ENCODE assay signal across 20 cellular contexts in the genomic region with DNA sequence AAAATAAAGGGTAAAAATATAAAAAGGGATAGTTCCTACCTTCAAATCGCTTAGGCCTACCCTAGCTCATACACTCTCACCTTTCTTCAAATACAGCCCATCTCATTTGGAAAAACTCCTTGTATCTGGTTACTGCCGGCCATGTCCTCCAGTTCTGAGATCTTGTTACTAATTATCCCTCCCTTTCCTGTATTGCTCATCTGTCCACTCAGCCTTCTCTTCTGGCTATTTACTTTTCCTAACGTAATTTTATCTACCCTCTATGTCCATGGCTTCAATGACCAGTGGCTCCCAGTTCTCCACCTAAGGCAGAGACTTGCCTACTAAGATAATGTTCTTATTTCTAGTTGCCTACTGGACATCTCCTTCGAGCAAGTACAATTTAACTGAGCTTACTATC.
A peak's percentile ranks its signal among the peaks of the same experiment; 100 is the strongest.
DNase-seq lines count a peak whose midpoint lies in the region; TF ChIP-seq lines count a peak whose summit lies in the region.
"Had no signal": no experiment of that assay in that cellular context is flagged by ENCODE, and none has a peak within 500 bp of the region (broad histone marks: within the 10 kb centered on the region; RNA-seq: fewer than 3 reads in every experiment).

No MANE protein-coding gene starts in this region.

- TF ChIP-seq CTCF in PC-9 (conservative IDR thresholded peaks at IDR 0.05), result no peak
- no peak for TF ChIP-seq CTCF in Calu3 (IDR thresholded peaks at IDR 0.05; ENCODE audit: unreplicated experiment)

- no peaks in the 10 kb centered on the region for H3K36me3 ChIP-seq in PC-9 (ENCODE audit: low read depth)
- H3K36me3 ChIP-seq: MG63, SJSA1 had no signal

- no peaks in the 10 kb centered on the region for H3K4me1 Mint-ChIP-seq in Calu3 (ENCODE audit: low read depth, unreplicated experiment)
- H3K4me1 Mint-ChIP-seq: H9 had no signal

- no peaks in the 10 kb centered on the region for H3K27me3 ChIP-seq in PC-9 (ENCODE audit: insufficient read depth, low read depth)
- H3K27me3 ChIP-seq: MG63, SJSA1 had no signal

- no peaks in the 10 kb centered on the region for H3K27me3 Mint-ChIP-seq in Calu3 (ENCODE audit: unreplicated experiment)

- H3K4me3 ChIP-seq in PC-9, result no peak overlapping the region
- H3K4me3 ChIP-seq: MG63, SJSA1 had no signal

- no peaks in the 10 kb centered on the region for H3F3A ChIP-seq in PC-9 (ENCODE audit: insufficient read depth, low read depth)

- no peaks in the 10 kb centered on the region for H3K9me3 Mint-ChIP-seq in Calu3 (ENCODE audit: low read depth, unreplicated experiment)

- no peak overlapping the region for H3K27ac ChIP-seq in PC-9
- H3K27ac ChIP-seq: SJSA1 had no signal

- H4K20me1 ChIP-seq in PC-9 (ENCODE audit: insufficient read depth), result no peaks in the 10 kb centered on the region

- no peak overlapping the region for H3K4me2 ChIP-seq in PC-9

- no peaks in the 10 kb centered on the region for H3K9me2 ChIP-seq in PC-9 (ENCODE audit: insufficient read depth)

- POLR2A ChIA-PET in PC-9 (lab: Charles Lee; ENCODE audit: unreplicated experiment), result no interaction called here

- no peaks in the 10 kb centered on the region for H3K4me1 ChIP-seq in PC-9 (replicated peaks; ENCODE audit: insufficient read depth)
- H3K4me1 ChIP-seq: Caco-2, SJSA1 had no signal

- H3K27ac Mint-ChIP-seq in Calu3 (ENCODE audit: unreplicated experiment), result no peak overlapping the region
- H3K27ac Mint-ChIP-seq: CD14-positive monocyte, H9 had no signal

- BruUV-seq in PC-9 (replicated peaks; lab: Mats Ljungman, UMichigan) (no TSS peak), Calu3 (replicated peaks; lab: Mats Ljungman, UMichigan) (no TSS peak)

- no peaks in the 10 kb centered on the region for H3K79me2 ChIP-seq in PC-9 (ENCODE audit: low read depth)

- CTCF ChIA-PET in PC-9 (lab: Charles Lee), result no interaction called here
- CTCF ChIA-PET in Calu3 (lab: Charles Lee), result no interaction called here

- no peak overlapping the region for H2AFZ ChIP-seq in PC-9

- intact Hi-C loops in PC-9 (cut with micrococcal nuclease; ENCODE audit: unreplicated experiment) (no loop called here), Calu3 (cut with micrococcal nuclease; ENCODE audit: unreplicated experiment) (loop anchor here (1.0 kb wide), 1 partner anchor 26 kb away; no protein-coding TSS in a partner anchor)

- H3K9me3 ChIP-seq in PC-9 (ENCODE audit: insufficient read depth, low read depth), result no peaks in the 10 kb centered on the region
- H3K9me3 ChIP-seq: Caco-2, MG63 had no signal

- peak; percentile 8 for DNase-seq in DMS53 treated with DMSO at 0.1 percent for 48 hours (lab: John Stamatoyannopoulos, UW; ENCODE audit: unreplicated experiment)
- DNase-seq in NCI-H146 treated with DMSO at 0.1 percent for 48 hours (lab: John Stamatoyannopoulos, UW; ENCODE audit: unreplicated experiment), result peak; percentile 4
- DNase-seq in NCI-H69 (lab: John Stamatoyannopoulos, UW), result peak; percentile 3
- DNase-seq in left kidney (ENCODE audit: low read depth, low spot score), result peak; percentile 49
- DNase-seq in PC-9, result no peak
- DNase-seq in KG1 (lab: John Stamatoyannopoulos, UW), result no peak
- DNase-seq in Calu3, result no peak
- DNase-seq: ACHN, AML-193, Caco-2, H9, Karpas-422, MG63, NCI-H1105, NCI-H187, NCI-H2171 treated with DMSO at 0.1 percent for 48 hours, NCI-H526, SW 1271 had no signal

- no peak overlapping the region for H3K4me3 Mint-ChIP-seq in Calu3 (ENCODE audit: low read depth, unreplicated experiment)
- H3K4me3 Mint-ChIP-seq: CD14-positive monocyte, H9 had no signal

- no peaks in the 10 kb centered on the region for H3K36me3 Mint-ChIP-seq in Calu3 (ENCODE audit: insufficient read depth, unreplicated experiment)
- H3K36me3 Mint-ChIP-seq: CD14-positive monocyte had no signal

Comparison
In these comparisons a context has a peak if more than half of its experiments do, and no peak if none do; other contexts are left out.
1. DNase-seq: peak in DMS53 treated with DMSO at 0.1 percent for 48 hours (single experiment), NCI-H146 treated with DMSO at 0.1 percent for 48 hours (single experiment), NCI-H69 (single experiment) and left kidney (single experiment); none in PC-9 (0 of 2), KG1 (single experiment) and Calu3 (single experiment).